In the genomic region with DNA sequence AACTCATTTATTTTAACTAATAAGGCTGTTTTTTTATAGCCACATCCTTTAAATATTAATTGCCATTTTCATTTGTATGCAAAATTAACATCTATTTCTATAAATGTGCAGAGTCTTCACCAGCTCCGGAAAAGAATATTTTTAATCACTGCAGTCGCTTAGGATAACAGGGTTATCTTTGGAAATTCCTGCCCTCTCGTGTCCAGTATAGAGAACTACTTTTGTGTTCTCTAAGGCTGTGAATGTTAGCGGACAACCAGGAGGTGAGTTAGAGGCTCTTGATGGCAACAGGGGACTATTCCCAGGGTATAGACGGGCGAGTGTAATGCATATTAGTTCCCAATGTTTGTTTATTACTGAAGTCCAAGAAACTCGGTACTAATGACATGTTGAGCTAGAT, we compare ENCODE assay signal across 9 cellular contexts. TPM values are rescaled to one million over a fixed set of nuclear protein-coding genes. Genes with fewer than 3 reads are reported as not detected.
DNase-seq lines count a peak whose midpoint lies in the region; ATAC-seq and TF ChIP-seq lines count a peak whose summit lies in the region.
"Had no signal": no experiment of that assay in that cellular context is flagged by ENCODE, and none has a peak within 500 bp of the region (broad histone marks: within the 10 kb centered on the region; RNA-seq: fewer than 3 reads in every experiment).

No MANE protein-coding gene starts in this region.

- H3K27me3 Mint-ChIP-seq in T-helper 17 cell, result peaks cover 58% of the 10 kb centered on the region

- ATAC-seq in T-helper 17 cell, result no peak
- peak; percentile 57 for ATAC-seq in upper lobe of right lung
- ATAC-seq in HG03280 (IDR thresholded peaks at IDR 0.05; ENCODE audit: unreplicated experiment), result no peak

- no peak overlapping the region for H3K27ac ChIP-seq in left ventricle myocardium inferior (replicated peaks)
- no peak overlapping the region for H3K27ac ChIP-seq in upper lobe of right lung

- H3K4me1 Mint-ChIP-seq in T-helper 17 cell, result no peaks in the 10 kb centered on the region

- intact Hi-C loops in left ventricle myocardium inferior (cut with micrococcal nuclease), result no loop called here
- intact Hi-C loops in upper lobe of right lung (cut with DNase I), result no loop called here

- no peaks in the 10 kb centered on the region for H3K27me3 ChIP-seq in left ventricle myocardium inferior (ENCODE audit: low read depth)
- H3K27me3 ChIP-seq in upper lobe of right lung, result no peaks in the 10 kb centered on the region

- TF ChIP-seq CTCF in left ventricle myocardium inferior (IDR thresholded peaks at IDR 0.05; ENCODE audit: borderline replicate concordance), result peak; percentile 54
- TF ChIP-seq CTCF in upper lobe of right lung (IDR thresholded peaks at IDR 0.05), result peak; percentile 17

- peak overlapping the region; percentile 51 for H3K27ac Mint-ChIP-seq in T-helper 17 cell

- no peak overlapping the region for H3K4me3 Mint-ChIP-seq in T-helper 17 cell

- H3K4me3 ChIP-seq in left ventricle myocardium inferior (no peak overlapping the region), upper lobe of right lung (no peak overlapping the region)

- H3K36me3 ChIP-seq in left ventricle myocardium inferior (no peaks in the 10 kb centered on the region), upper lobe of right lung (no peaks in the 10 kb centered on the region)

- DNase-seq in NCI-H748 (lab: John Stamatoyannopoulos, UW; ENCODE audit: unreplicated experiment), result peak; percentile 34
- DNase-seq in NCI-H748 treated with DMSO at 0.1 percent for 48 hours (lab: John Stamatoyannopoulos, UW), result no peak
- DNase-seq in T-helper 17 cell, result no peak
- no peak for DNase-seq in left ventricle myocardium inferior
- no peak for DNase-seq in upper lobe of right lung
- DNase-seq in NCI-H1436 treated with DMSO at 0.1 percent for 48 hours (lab: John Stamatoyannopoulos, UW), result no peak
- no peak for DNase-seq in NCI-H1105 treated with DMSO at 0.1 percent for 48 hours (lab: John Stamatoyannopoulos, UW)
- DNase-seq: NCI-H774 had no signal

- peaks cover 18% of the 10 kb centered on the region for H3K4me1 ChIP-seq in left ventricle myocardium inferior
- no peaks in the 10 kb centered on the region for H3K4me1 ChIP-seq in upper lobe of right lung

- H3K9me3 ChIP-seq in T-helper 17 cell (ENCODE audit: control insufficient read depth, low read length, poor library complexity, severe bottlenecking) (no peaks in the 10 kb centered on the region), left ventricle myocardium inferior (replicated peaks) (no peaks in the 10 kb centered on the region), upper lobe of right lung (no peaks in the 10 kb centered on the region)

- H3K36me3 Mint-ChIP-seq in T-helper 17 cell (ENCODE audit: low read depth), result no peaks in the 10 kb centered on the region

RNA-seq across cellular contexts. Expression of a gene that starts 59.4 kb away (rescaled TPM):
- 1 to 10 TPM in 1 of 2 donors, under 1 TPM in 1; 0.50 to 7.7 TPM for total RNA-seq in T-helper 17 cell
- 34.1 TPM for total RNA-seq in left ventricle myocardium inferior
- 9.5 TPM for total RNA-seq in upper lobe of right lung
